Comparison of ENCODE assay signal across 1 cellular context in the genomic region with DNA sequence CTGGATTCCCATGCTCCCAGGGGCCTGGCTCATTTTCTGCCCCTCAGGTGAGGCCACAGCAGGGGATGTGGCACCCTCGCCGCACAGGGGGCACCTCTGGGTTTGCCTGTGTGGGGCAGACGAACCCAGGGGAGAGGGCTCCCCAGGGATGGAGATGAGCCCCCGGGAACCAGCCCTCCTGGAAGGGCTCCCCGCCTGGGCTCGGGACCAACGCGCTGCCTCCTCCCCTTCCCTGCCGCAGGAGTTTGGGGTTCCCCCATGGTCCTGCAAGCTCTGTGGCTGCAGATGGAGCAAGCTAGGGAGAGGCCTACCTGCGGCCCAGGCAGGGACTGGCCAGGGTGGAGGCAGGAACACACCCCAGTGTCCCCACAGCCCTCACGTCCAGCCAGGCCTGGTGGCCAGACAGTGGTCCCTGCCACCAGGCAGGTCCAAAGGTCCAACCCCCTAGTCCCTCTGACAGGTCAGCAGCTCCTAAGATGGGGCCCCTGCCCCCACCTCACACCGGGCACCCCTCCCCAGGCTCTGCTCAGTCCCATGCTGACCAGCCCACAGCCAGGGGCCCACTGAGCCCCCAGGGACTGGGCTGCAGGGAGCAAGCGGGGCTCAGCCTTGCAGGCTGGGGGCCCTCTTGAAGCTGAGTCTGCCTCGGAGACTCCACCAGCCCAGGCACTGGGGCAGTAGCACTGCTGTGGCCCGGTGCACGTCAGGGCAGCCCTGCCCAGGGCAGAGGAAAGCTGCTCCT.
A peak's percentile ranks its signal among the peaks of the same experiment; 100 is the strongest.
TF ChIP-seq lines count a peak whose summit lies in the region.

No MANE protein-coding gene starts in this region.

TF ChIP-seq in HepG2, 621 proteins besides CTCF, POLR2A, EP300 and RAD21 (continued from another document and continues in another):
- TF ChIP-seq, protein P1, sequence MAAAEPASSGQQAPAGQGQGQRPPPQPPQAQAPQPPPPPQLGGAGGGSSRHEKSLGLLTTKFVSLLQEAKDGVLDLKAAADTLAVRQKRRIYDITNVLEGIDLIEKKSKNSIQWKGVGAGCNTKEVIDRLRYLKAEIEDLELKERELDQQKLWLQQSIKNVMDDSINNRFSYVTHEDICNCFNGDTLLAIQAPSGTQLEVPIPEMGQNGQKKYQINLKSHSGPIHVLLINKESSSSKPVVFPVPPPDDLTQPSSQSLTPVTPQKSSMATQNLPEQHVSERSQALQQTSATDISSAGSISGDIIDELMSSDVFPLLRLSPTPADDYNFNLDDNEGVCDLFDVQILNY (CRISPR knock-in tag; conservative IDR thresholded peaks at IDR 0.05): no peak
- TF ChIP-seq ZNF207 (IDR thresholded peaks at IDR 0.05; ENCODE audit: borderline replicate concordance) (no peak), RXRB (CRISPR knock-in tag; IDR thresholded peaks at IDR 0.05; ENCODE audit: borderline replicate concordance) (no peak), TRIM24 (CRISPR knock-in tag; IDR thresholded peaks at IDR 0.05) (no peak), CBX1 (IDR thresholded peaks at IDR 0.05; ENCODE audit: low read depth) (no peak), KLF15 (CRISPR knock-in tag; IDR thresholded peaks at IDR 0.05; ENCODE audit: borderline replicate concordance) (no peak), THAP11 (CRISPR knock-in tag; IDR thresholded peaks at IDR 0.05) (no peak), NBN (conservative IDR thresholded peaks at IDR 0.05) (no peak), FIP1L1 (IDR thresholded peaks at IDR 0.05; ENCODE audit: borderline replicate concordance, insufficient read depth, low read depth, low read length) (no peak), PAF1 (CRISPR knock-in tag; IDR thresholded peaks at IDR 0.05) (no peak), ADNP (CRISPR knock-in tag; IDR thresholded peaks at IDR 0.05) (no peak), ZNF264 (CRISPR knock-in tag; IDR thresholded peaks at IDR 0.05) (peak; percentile 84), ATAD3A (CRISPR knock-in tag; IDR thresholded peaks at IDR 0.05) (no peak), ZSCAN31 (CRISPR knock-in tag; IDR thresholded peaks at IDR 0.05; ENCODE audit: low read depth) (no peak), ZNF350 (CRISPR knock-in tag; IDR thresholded peaks at IDR 0.05; ENCODE audit: borderline replicate concordance, low read depth) (no peak), KDM1A (CRISPR knock-in tag; IDR thresholded peaks at IDR 0.05) (no peak), ZNF761 (CRISPR knock-in tag; conservative IDR thresholded peaks at IDR 0.05) (no peak), NFIC (IDR thresholded peaks at IDR 0.05; ENCODE audit: low read length) (no peak), HES4 (CRISPR knock-in tag; IDR thresholded peaks at IDR 0.05; ENCODE audit: borderline replicate concordance) (no peak), IRX3 (CRISPR knock-in tag; IDR thresholded peaks at IDR 0.05; ENCODE audit: borderline replicate concordance, low read depth) (0 out of 2 replicates have a peak, but pooled peaks have one; percentile 36), KAT2B (IDR thresholded peaks at IDR 0.05; ENCODE audit: borderline replicate concordance, low read depth, low read length) (no peak), ZNF570 (CRISPR knock-in tag; IDR thresholded peaks at IDR 0.05; ENCODE audit: borderline replicate concordance) (no peak), PPARG (CRISPR knock-in tag; conservative IDR thresholded peaks at IDR 0.05) (no peak), ZNF746 (CRISPR knock-in tag; IDR thresholded peaks at IDR 0.05) (peak; percentile 73), ZNF878 (CRISPR knock-in tag; IDR thresholded peaks at IDR 0.05) (no peak), ZFP62 (CRISPR knock-in tag; IDR thresholded peaks at IDR 0.05) (no peak), ZNF557 (CRISPR knock-in tag; IDR thresholded peaks at IDR 0.05) (no peak), PCBP1 (IDR thresholded peaks at IDR 0.05; ENCODE audit: borderline replicate concordance, low read depth, low read length) (no peak), GABPA (IDR thresholded peaks at IDR 0.05; ENCODE audit: low read depth, low read length) (no peak), GABPA (CRISPR knock-in tag; IDR thresholded peaks at IDR 0.05; ENCODE audit: low read depth) (no peak), ZNF263 (CRISPR knock-in tag; IDR thresholded peaks at IDR 0.05) (no peak), NCOA1 (CRISPR knock-in tag; IDR thresholded peaks at IDR 0.05) (no peak), ZC3H4 (CRISPR knock-in tag; IDR thresholded peaks at IDR 0.05; ENCODE audit: borderline replicate concordance) (no peak), FOXP1 (IDR thresholded peaks at IDR 0.05) (no peak), FOXP1 (CRISPR knock-in tag; IDR thresholded peaks at IDR 0.05) (no peak), TOE1 (CRISPR knock-in tag; IDR thresholded peaks at IDR 0.05) (no peak), YY1 (IDR thresholded peaks at IDR 0.05; ENCODE audit: insufficient read depth, insufficient replicate concordance, low read depth, low read length) (no peak)
- TF ChIP-seq, protein P2, sequence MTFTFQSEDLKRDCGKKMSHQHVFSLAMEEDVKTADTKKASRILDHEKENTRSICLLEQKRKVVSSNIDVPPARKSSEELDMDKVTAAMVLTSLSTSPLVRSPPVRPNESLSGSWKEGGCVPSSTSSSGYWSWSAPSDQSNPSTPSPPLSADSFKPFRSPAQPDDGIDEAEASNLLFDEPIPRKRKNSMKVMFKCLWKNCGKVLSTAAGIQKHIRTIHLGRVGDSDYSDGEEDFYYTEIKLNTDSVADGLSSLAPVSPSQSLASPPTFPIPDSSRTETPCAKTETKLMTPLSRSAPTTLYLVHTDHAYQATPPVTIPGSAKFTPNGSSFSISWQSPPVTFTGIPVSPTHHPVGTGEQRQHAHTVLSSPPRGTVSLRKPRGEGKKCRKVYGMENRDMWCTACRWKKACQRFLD (CRISPR knock-in tag; IDR thresholded peaks at IDR 0.05; ENCODE audit: borderline replicate concordance): 0 out of 2 replicates have a peak, but pooled peaks have one; percentile 10
- TF ChIP-seq, protein P3, sequence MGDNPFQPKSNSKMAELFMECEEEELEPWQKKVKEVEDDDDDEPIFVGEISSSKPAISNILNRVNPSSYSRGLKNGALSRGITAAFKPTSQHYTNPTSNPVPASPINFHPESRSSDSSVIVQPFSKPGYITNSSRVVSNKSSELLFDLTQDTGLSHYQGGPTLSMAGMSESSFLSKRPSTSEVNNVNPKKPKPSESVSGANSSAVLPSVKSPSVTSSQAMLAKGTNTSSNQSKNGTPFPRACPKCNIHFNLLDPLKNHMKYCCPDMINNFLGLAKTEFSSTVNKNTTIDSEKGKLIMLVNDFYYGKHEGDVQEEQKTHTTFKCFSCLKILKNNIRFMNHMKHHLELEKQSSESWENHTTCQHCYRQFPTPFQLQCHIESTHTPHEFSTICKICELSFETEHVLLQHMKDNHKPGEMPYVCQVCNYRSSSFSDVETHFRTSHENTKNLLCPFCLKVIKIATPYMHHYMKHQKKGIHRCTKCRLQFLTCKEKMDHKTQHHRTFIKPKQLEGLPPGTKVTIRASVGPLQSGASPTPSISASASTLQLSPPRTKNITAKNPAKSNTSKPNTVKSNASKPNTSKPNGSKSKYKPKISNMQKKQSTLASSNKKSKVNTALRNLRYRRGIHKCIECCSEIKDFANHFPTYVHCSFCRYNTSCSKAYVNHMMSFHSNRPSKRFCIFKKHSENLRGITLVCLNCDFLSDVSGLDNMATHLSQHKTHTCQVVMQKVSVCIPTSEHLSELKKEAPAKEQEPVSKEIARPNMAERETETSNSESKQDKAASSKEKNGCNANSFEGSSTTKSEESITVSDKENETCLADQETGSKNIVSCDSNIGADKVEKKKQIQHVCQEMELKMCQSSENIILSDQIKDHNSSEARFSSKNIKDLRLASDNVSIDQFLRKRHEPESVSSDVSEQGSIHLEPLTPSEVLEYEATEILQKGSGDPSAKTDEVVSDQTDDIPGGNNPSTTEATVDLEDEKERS (CRISPR knock-in tag; IDR thresholded peaks at IDR 0.05): no peak
- TF ChIP-seq, protein P4, sequence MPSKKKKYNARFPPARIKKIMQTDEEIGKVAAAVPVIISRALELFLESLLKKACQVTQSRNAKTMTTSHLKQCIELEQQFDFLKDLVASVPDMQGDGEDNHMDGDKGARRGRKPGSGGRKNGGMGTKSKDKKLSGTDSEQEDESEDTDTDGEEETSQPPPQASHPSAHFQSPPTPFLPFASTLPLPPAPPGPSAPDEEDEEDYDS (CRISPR knock-in tag; IDR thresholded peaks at IDR 0.05): no peak
- TF ChIP-seq, protein P5, sequence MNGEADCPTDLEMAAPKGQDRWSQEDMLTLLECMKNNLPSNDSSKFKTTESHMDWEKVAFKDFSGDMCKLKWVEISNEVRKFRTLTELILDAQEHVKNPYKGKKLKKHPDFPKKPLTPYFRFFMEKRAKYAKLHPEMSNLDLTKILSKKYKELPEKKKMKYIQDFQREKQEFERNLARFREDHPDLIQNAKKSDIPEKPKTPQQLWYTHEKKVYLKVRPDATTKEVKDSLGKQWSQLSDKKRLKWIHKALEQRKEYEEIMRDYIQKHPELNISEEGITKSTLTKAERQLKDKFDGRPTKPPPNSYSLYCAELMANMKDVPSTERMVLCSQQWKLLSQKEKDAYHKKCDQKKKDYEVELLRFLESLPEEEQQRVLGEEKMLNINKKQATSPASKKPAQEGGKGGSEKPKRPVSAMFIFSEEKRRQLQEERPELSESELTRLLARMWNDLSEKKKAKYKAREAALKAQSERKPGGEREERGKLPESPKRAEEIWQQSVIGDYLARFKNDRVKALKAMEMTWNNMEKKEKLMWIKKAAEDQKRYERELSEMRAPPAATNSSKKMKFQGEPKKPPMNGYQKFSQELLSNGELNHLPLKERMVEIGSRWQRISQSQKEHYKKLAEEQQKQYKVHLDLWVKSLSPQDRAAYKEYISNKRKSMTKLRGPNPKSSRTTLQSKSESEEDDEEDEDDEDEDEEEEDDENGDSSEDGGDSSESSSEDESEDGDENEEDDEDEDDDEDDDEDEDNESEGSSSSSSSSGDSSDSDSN (CRISPR knock-in tag; IDR thresholded peaks at IDR 0.05): peak; percentile 62
- TF ChIP-seq, protein P6, sequence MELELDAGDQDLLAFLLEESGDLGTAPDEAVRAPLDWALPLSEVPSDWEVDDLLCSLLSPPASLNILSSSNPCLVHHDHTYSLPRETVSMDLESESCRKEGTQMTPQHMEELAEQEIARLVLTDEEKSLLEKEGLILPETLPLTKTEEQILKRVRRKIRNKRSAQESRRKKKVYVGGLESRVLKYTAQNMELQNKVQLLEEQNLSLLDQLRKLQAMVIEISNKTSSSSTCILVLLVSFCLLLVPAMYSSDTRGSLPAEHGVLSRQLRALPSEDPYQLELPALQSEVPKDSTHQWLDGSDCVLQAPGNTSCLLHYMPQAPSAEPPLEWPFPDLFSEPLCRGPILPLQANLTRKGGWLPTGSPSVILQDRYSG (CRISPR knock-in tag; IDR thresholded peaks at IDR 0.05): no peak
- TF ChIP-seq, protein P7, sequence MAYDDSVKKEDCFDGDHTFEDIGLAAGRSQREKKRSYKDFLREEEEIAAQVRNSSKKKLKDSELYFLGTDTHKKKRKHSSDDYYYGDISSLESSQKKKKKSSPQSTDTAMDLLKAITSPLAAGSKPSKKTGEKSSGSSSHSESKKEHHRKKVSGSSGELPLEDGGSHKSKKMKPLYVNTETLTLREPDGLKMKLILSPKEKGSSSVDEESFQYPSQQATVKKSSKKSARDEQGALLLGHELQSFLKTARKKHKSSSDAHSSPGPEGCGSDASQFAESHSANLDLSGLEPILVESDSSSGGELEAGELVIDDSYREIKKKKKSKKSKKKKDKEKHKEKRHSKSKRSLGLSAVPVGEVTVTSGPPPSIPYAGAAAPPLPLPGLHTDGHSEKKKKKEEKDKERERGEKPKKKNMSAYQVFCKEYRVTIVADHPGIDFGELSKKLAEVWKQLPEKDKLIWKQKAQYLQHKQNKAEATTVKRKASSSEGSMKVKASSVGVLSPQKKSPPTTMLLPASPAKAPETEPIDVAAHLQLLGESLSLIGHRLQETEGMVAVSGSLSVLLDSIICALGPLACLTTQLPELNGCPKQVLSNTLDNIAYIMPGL (CRISPR knock-in tag; IDR thresholded peaks at IDR 0.05; ENCODE audit: borderline replicate concordance in 1 of 2, low read depth in 1 of 2): 0 out of 4 replicates have a peak, but pooled peaks of 1 of the 2 experiments have one; percentile 28
- TF ChIP-seq, protein P8, sequence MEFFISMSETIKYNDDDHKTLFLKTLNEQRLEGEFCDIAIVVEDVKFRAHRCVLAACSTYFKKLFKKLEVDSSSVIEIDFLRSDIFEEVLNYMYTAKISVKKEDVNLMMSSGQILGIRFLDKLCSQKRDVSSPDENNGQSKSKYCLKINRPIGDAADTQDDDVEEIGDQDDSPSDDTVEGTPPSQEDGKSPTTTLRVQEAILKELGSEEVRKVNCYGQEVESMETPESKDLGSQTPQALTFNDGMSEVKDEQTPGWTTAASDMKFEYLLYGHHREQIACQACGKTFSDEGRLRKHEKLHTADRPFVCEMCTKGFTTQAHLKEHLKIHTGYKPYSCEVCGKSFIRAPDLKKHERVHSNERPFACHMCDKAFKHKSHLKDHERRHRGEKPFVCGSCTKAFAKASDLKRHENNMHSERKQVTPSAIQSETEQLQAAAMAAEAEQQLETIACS (CRISPR knock-in tag; IDR thresholded peaks at IDR 0.05): peak; percentile 12; the same call in 1 of the 2 replicates
- TF ChIP-seq, protein P9, sequence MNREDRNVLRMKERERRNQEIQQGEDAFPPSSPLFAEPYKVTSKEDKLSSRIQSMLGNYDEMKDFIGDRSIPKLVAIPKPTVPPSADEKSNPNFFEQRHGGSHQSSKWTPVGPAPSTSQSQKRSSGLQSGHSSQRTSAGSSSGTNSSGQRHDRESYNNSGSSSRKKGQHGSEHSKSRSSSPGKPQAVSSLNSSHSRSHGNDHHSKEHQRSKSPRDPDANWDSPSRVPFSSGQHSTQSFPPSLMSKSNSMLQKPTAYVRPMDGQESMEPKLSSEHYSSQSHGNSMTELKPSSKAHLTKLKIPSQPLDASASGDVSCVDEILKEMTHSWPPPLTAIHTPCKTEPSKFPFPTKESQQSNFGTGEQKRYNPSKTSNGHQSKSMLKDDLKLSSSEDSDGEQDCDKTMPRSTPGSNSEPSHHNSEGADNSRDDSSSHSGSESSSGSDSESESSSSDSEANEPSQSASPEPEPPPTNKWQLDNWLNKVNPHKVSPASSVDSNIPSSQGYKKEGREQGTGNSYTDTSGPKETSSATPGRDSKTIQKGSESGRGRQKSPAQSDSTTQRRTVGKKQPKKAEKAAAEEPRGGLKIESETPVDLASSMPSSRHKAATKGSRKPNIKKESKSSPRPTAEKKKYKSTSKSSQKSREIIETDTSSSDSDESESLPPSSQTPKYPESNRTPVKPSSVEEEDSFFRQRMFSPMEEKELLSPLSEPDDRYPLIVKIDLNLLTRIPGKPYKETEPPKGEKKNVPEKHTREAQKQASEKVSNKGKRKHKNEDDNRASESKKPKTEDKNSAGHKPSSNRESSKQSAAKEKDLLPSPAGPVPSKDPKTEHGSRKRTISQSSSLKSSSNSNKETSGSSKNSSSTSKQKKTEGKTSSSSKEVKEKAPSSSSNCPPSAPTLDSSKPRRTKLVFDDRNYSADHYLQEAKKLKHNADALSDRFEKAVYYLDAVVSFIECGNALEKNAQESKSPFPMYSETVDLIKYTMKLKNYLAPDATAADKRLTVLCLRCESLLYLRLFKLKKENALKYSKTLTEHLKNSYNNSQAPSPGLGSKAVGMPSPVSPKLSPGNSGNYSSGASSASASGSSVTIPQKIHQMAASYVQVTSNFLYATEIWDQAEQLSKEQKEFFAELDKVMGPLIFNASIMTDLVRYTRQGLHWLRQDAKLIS (CRISPR knock-in tag; IDR thresholded peaks at IDR 0.05): no peak
- TF ChIP-seq, protein P10, sequence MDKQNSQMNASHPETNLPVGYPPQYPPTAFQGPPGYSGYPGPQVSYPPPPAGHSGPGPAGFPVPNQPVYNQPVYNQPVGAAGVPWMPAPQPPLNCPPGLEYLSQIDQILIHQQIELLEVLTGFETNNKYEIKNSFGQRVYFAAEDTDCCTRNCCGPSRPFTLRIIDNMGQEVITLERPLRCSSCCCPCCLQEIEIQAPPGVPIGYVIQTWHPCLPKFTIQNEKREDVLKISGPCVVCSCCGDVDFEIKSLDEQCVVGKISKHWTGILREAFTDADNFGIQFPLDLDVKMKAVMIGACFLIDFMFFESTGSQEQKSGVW (CRISPR knock-in tag; IDR thresholded peaks at IDR 0.05; ENCODE audit: borderline replicate concordance): no peak
